ENCODE assay signal across 8 cellular contexts in genomic region chr2:144523606-144524131, GRCh38. TPM values are rescaled to one million over a fixed set of nuclear protein-coding genes. Genes with fewer than 3 reads are reported as not detected.
DNase-seq lines count a peak whose midpoint lies in the region; ATAC-seq lines count a peak whose summit lies in the region.

No MANE protein-coding gene starts in this region.

- H3K27me3 Mint-ChIP-seq in CD4-positive, CD25-positive, alpha-beta regulatory T cell, result peaks cover 55% of the 10 kb centered on the region
- H3K27me3 Mint-ChIP-seq in dendritic cell treated with granulocyte-macrophage colony-stimulating factor and Interleukin-4, amounts not matched to agents 40 ng/mL and 50 ng/mL, for 4 days, result no peaks in the 10 kb centered on the region

- no peaks in the 10 kb centered on the region for H3K36me3 ChIP-seq in CD4-positive, CD25-positive, alpha-beta regulatory T cell (ENCODE audit: control insufficient read depth, insufficient read depth, low read length)
- no peaks in the 10 kb centered on the region for H3K36me3 ChIP-seq in muscle layer of duodenum (ENCODE audit: control insufficient read depth in 1 of 2, insufficient read depth in 2 of 2, low read length in 2 of 2)

- H3K9me3 Mint-ChIP-seq in CD4-positive, CD25-positive, alpha-beta regulatory T cell, result peaks cover 0 to 3% (median 0%) of the 10 kb centered on the region in 7 donors
- no peaks in the 10 kb centered on the region for H3K9me3 Mint-ChIP-seq in dendritic cell treated with granulocyte-macrophage colony-stimulating factor and Interleukin-4, amounts not matched to agents 40 ng/mL and 50 ng/mL, for 4 days

- H3K4me1 ChIP-seq in CD4-positive, CD25-positive, alpha-beta regulatory T cell (ENCODE audit: control insufficient read depth, insufficient read depth, low read length, poor library complexity, severe bottlenecking), result peaks cover 28% of the 10 kb centered on the region
- H3K4me1 ChIP-seq in muscle layer of duodenum (ENCODE audit: control insufficient read depth in 1 of 2, insufficient read depth in 2 of 2, low read length in 2 of 2), result peaks cover 0 to 19% of the 10 kb centered on the region in 2 donors

- no peaks in the 10 kb centered on the region for H3K9me3 ChIP-seq in CD4-positive, CD25-positive, alpha-beta regulatory T cell (ENCODE audit: control insufficient read depth in 2 of 2, low read length in 2 of 2)
- H3K9me3 ChIP-seq in muscle layer of duodenum (ENCODE audit: control insufficient read depth in 1 of 2, low read length in 2 of 2), result no peaks in the 10 kb centered on the region

- peak overlapping the region; percentile 68 to 85 (median 80) for H3K4me3 Mint-ChIP-seq in CD4-positive, CD25-positive, alpha-beta regulatory T cell
- peak overlapping the region; percentile 81 for H3K4me3 Mint-ChIP-seq in dendritic cell treated with granulocyte-macrophage colony-stimulating factor and Interleukin-4, amounts not matched to agents 40 ng/mL and 50 ng/mL, for 4 days

- H3K4me3 ChIP-seq in CD4-positive, CD25-positive, alpha-beta regulatory T cell (ENCODE audit: low read depth, low read length), result peak overlapping the region; percentile 51
- peak overlapping the region; percentile 62 to 63 for H3K4me3 ChIP-seq in muscle layer of duodenum (ENCODE audit: low read depth in 1 of 2, low read length in 2 of 2)

- peaks cover 4 to 20% (median 15%) of the 10 kb centered on the region in 4 donors for H3K4me1 Mint-ChIP-seq in CD4-positive, CD25-positive, alpha-beta regulatory T cell
- peaks cover 27% of the 10 kb centered on the region for H3K4me1 Mint-ChIP-seq in dendritic cell treated with granulocyte-macrophage colony-stimulating factor and Interleukin-4, amounts not matched to agents 40 ng/mL and 50 ng/mL, for 4 days (ENCODE audit: low read depth)

- ATAC-seq in CD4-positive, CD25-positive, alpha-beta regulatory T cell (ENCODE audit: low read depth in 2 of 2), result no peak
- no peak for ATAC-seq in HG03442 (IDR thresholded peaks at IDR 0.05; ENCODE audit: unreplicated experiment)

- DNase-seq in CD4-positive, CD25-positive, alpha-beta regulatory T cell, result no peak
- DNase-seq in NCI-H2227 (lab: John Stamatoyannopoulos, UW; ENCODE audit: unreplicated experiment), result peak; percentile 36
- DNase-seq in HUDEP-2 (lab: John Stamatoyannopoulos, UW; ENCODE audit: unreplicated experiment in 76 of 76), result no peak
- no peak for DNase-seq in SKM-1 (lab: John Stamatoyannopoulos, UW; ENCODE audit: unreplicated experiment)
- no peak for DNase-seq in NCI-H2196 (lab: John Stamatoyannopoulos, UW; ENCODE audit: unreplicated experiment)

- no peak overlapping the region for H3K27ac ChIP-seq in CD4-positive, CD25-positive, alpha-beta regulatory T cell (ENCODE audit: insufficient read depth, low read length, poor library complexity, severe bottlenecking)
- peak overlapping the region; percentile 89 for H3K27ac ChIP-seq in muscle layer of duodenum (ENCODE audit: low read length)

- H3K27ac Mint-ChIP-seq in CD4-positive, CD25-positive, alpha-beta regulatory T cell, result no peak overlapping the region
- H3K27ac Mint-ChIP-seq in dendritic cell treated with granulocyte-macrophage colony-stimulating factor and Interleukin-4, amounts not matched to agents 40 ng/mL and 50 ng/mL, for 4 days, result no peak overlapping the region

- H3K36me3 Mint-ChIP-seq in CD4-positive, CD25-positive, alpha-beta regulatory T cell, result no peaks in the 10 kb centered on the region
- H3K36me3 Mint-ChIP-seq in dendritic cell treated with granulocyte-macrophage colony-stimulating factor and Interleukin-4, amounts not matched to agents 40 ng/mL and 50 ng/mL, for 4 days (ENCODE audit: low read depth), result peaks cover 20% of the 10 kb centered on the region

- H3K27me3 ChIP-seq in CD4-positive, CD25-positive, alpha-beta regulatory T cell (ENCODE audit: control insufficient read depth, insufficient read depth, low read length), result peaks cover 58% of the 10 kb centered on the region
- H3K27me3 ChIP-seq in muscle layer of duodenum (ENCODE audit: low read depth, low read length), result no peaks in the 10 kb centered on the region

- intact Hi-C loops in dendritic cell treated with granulocyte-macrophage colony-stimulating factor and Interleukin-4, amounts not matched to agents 40 ng/mL and 50 ng/mL, for 4 days (cut with micrococcal nuclease), result loop anchor here (1.0 to 5.0 kb wide), 2 partner anchors 84 to 179 kb away; no protein-coding TSS in a partner anchor

RNA-seq across cellular contexts. Expression of gene ZEB2, which starts 3.8 kb away (rescaled TPM):
- 18.1 TPM for total RNA-seq in CD4-positive, CD25-positive, alpha-beta regulatory T cell
- under 1 TPM in 3 of 4 donors, not detected in 1; 0.23 to 0.44 (median 0.37) TPM for polyA plus RNA-seq in CD4-positive, CD25-positive, alpha-beta regulatory T cell
